22 cellular contexts compared by ENCODE assay signal in genomic region chr16:55411231-55411630, GRCh38.
"Had no signal": no experiment of that assay in that cellular context is flagged by ENCODE, and none has a peak within 500 bp of the region (broad histone marks: within the 10 kb centered on the region; RNA-seq: fewer than 3 reads in every experiment).

No MANE protein-coding gene starts in this region.

- ATAC-seq: activated CD4-positive, alpha-beta T cell treated with anti-CD3 and anti-CD28 coated beads for 36 hours; activated CD8-positive, alpha-beta memory T cell treated with anti-CD3 and anti-CD28 coated beads, Interleukin-2, amount 10 ng/mL, durations not matched to agents 7 days and 5 days; body of pancreas; lower lobe of right lung; right cardiac atrium; SK-N-SH treated with all-trans-retinoic acid at 6 μM for 48 hours; stimulated activated naive CD8-positive, alpha-beta T cell treated with anti-CD3 and anti-CD28 coated beads, Interleukin-15, Interleukin-2, amounts not matched to agents 100 U/mL and 50 U/mL, for 24 hours had no signal

- H3K9me3 ChIP-seq: body of pancreas, lower lobe of right lung, prostate gland, transverse colon had no signal

- H3K27ac ChIP-seq: body of pancreas, coronary artery, lower lobe of right lung, prostate gland, transverse colon, VCaP had no signal

- H3K4me3 ChIP-seq: body of pancreas, coronary artery, lower lobe of right lung, prostate gland, transverse colon had no signal

- DNase-seq: activated CD4-positive, alpha-beta memory T cell treated with anti-CD3 and anti-CD28 coated beads for 36 hours; activated CD4-positive, alpha-beta T cell treated with anti-CD3 and anti-CD28 coated beads for 36 hours; activated CD8-positive, alpha-beta memory T cell treated with anti-CD3 and anti-CD28 coated beads, Interleukin-2, amount 10 ng/mL, durations not matched to agents 7 days and 5 days; activated effector memory CD4-positive, alpha-beta T cell treated with Interleukin-2 at 50 U/mL for 16 hours; activated T-cell treated with anti-CD3 and anti-CD28 coated beads, Interleukin-2, amount 50 U/mL, for 24 hours; amniotic stem cell; body of pancreas; effector CD4-positive, alpha-beta T cell; hippocampal formation; lower lobe of right lung; nephron progenitor cell; right cardiac atrium; small intestine; stimulated activated CD4-positive, alpha-beta T cell treated with anti-CD3 and anti-CD28 coated beads, Interleukin-4, amount 100 ng/mL, for 4 hours; stimulated activated naive CD8-positive, alpha-beta T cell treated with anti-CD3 and anti-CD28 coated beads, Interleukin-15, Interleukin-2, amounts not matched to agents 100 U/mL and 50 U/mL, for 24 hours; T-helper 1 cell; T1000; transverse colon had no signal

- H3K4me1 ChIP-seq: body of pancreas, lower lobe of right lung, prostate gland, transverse colon had no signal

- H3K27me3 ChIP-seq: body of pancreas, transverse colon had no signal

- H3K36me3 ChIP-seq: lower lobe of right lung, prostate gland, transverse colon had no signal
